In genomic region chr14:61470954-61471279, GRCh38 we compare ENCODE assay signal across 10 cellular contexts.
DNase-seq lines count a peak whose midpoint lies in the region; ATAC-seq lines count a peak whose summit lies in the region.
"Had no signal": no experiment of that assay in that cellular context is flagged by ENCODE, and none has a peak within 500 bp of the region (broad histone marks: within the 10 kb centered on the region; RNA-seq: fewer than 3 reads in every experiment).

No MANE protein-coding gene starts in this region.

- POLR2A ChIA-PET in CD8-positive, alpha-beta memory T cell (lab: Charles Lee): interaction anchor here (0.7 kb wide), 1 partner anchor 39 kb away, joined by 3 read pairs; no protein-coding TSS in a partner anchor

- no peak overlapping the region for H3K27ac ChIP-seq in CD8-positive, alpha-beta memory T cell (ENCODE audit: low read depth, low read length)
- H3K27ac ChIP-seq in SJSA1 (peak overlapping the region; percentile 87), epithelial cell of prostate (peak overlapping the region; percentile 31)

- H3K36me3 Mint-ChIP-seq in CD8-positive, alpha-beta memory T cell: peaks cover 4 to 86% (median 17%) of the 10 kb centered on the region in 3 donors

- H3K4me1 ChIP-seq in CD8-positive, alpha-beta memory T cell (ENCODE audit: insufficient read depth, low read length): peaks cover 87% of the 10 kb centered on the region
- peaks cover 50% of the 10 kb centered on the region for H3K4me1 ChIP-seq in SJSA1 (replicated peaks)

- DNase-seq in CD8-positive, alpha-beta memory T cell: no peak
- DNase-seq in SJSA1 (ENCODE audit: low read depth in 1 of 2, low spot score in 2 of 2) (no peak), epithelial cell of prostate (ENCODE audit: low read depth, low spot score) (no peak), sciatic nerve (ENCODE audit: low spot score) (no peak), SIG-M5 treated with dmso at 0.1 percent for 504 hours (lab: John Stamatoyannopoulos, UW; ENCODE audit: unreplicated experiment) (no peak), NCI-H2196 (lab: John Stamatoyannopoulos, UW; ENCODE audit: unreplicated experiment) (no peak), SW 1271 (lab: John Stamatoyannopoulos, UW) (no peak)
- DNase-seq: stimulated activated CD4-positive, alpha-beta T cell treated with anti-CD3 and anti-CD28 coated beads, Interleukin-4, amount 100 ng/mL, for 4 hours had no signal

- peaks cover 84 to 97% (median 93%) of the 10 kb centered on the region in 3 donors for H3K4me1 Mint-ChIP-seq in CD8-positive, alpha-beta memory T cell

- no peak overlapping the region for H3K4me3 ChIP-seq in CD8-positive, alpha-beta memory T cell (ENCODE audit: low read length)
- no peak overlapping the region for H3K4me3 ChIP-seq in SJSA1
- H3K4me3 ChIP-seq: K562 had no signal

- peaks cover 2% of the 10 kb centered on the region for H3K36me3 ChIP-seq in CD8-positive, alpha-beta memory T cell (ENCODE audit: insufficient read depth, low read length)
- H3K36me3 ChIP-seq in SJSA1: no peaks in the 10 kb centered on the region

- no peaks in the 10 kb centered on the region for H3K27me3 ChIP-seq in CD8-positive, alpha-beta memory T cell (ENCODE audit: insufficient read depth, low read length, poor library complexity, severe bottlenecking)
- H3K27me3 ChIP-seq in SJSA1 (replicated peaks): no peaks in the 10 kb centered on the region

- H3K4me3 Mint-ChIP-seq in CD8-positive, alpha-beta memory T cell: peak overlapping the region; percentile 75 to 90 (median 82)

- intact Hi-C loops in sciatic nerve (cut with DNase I): no loop called here

- peak overlapping the region; percentile 90 to 100 (median 96) for H3K27ac Mint-ChIP-seq in CD8-positive, alpha-beta memory T cell

- H3K9me3 ChIP-seq in CD8-positive, alpha-beta memory T cell (ENCODE audit: low read length): no peaks in the 10 kb centered on the region
- H3K9me3 ChIP-seq in SJSA1 (replicated peaks): no peaks in the 10 kb centered on the region

- CTCF ChIA-PET in CD8-positive, alpha-beta memory T cell (lab: Charles Lee): interaction anchor here (0.7 to 3.0 kb wide), 5 partner anchors 9 to 366 kb away, joined by 3 to 11 read pairs (median 7); no protein-coding TSS in a partner anchor

- peaks cover 0 to 8% of the 10 kb centered on the region in 2 donors for H3K27me3 Mint-ChIP-seq in CD8-positive, alpha-beta memory T cell

- ATAC-seq in sciatic nerve (peak; percentile 12), GM19351 (IDR thresholded peaks at IDR 0.05; ENCODE audit: unreplicated experiment) (no peak)
- ATAC-seq: K562 had no signal

- H3K9me3 Mint-ChIP-seq in CD8-positive, alpha-beta memory T cell: no peaks in the 10 kb centered on the region
